ENCODE assay signal across 8 cellular contexts in genomic region chr6:145963216-145964068, GRCh38. TPM values are rescaled to one million over a fixed set of nuclear protein-coding genes. Genes with fewer than 3 reads are reported as not detected.
DNase-seq lines count a peak whose midpoint lies in the region; ATAC-seq and TF ChIP-seq lines count a peak whose summit lies in the region.

No MANE protein-coding gene starts in this region.

- no peak for TF ChIP-seq POLR2A in vagina (IDR thresholded peaks at IDR 0.05)

- intact Hi-C loops in left ventricle myocardium superior (cut with micrococcal nuclease) = loop anchor here (10.0 kb wide), 1 partner anchor 149 kb away; the partner anchor contains the start of gene FBXO30
- intact Hi-C loops in vagina (cut with DNase I) = no loop called here

- peak overlapping the region; percentile 77 to 92 (median 84) for H3K27ac ChIP-seq in BLaER1 treated with 17β-estradiol and CSF1 and Interleukin-3, amounts not matched to agents 10 nM and 100 nM
- H3K27ac ChIP-seq in RWPE2 (ENCODE audit: poor library complexity, severe bottlenecking) (peak overlapping the region; percentile 35), vagina (peak overlapping the region; percentile 92)

- peaks cover 0 to 37% (median 18%) of the 10 kb centered on the region in 11 experiments; a peak in 13 of 22 replicates for H4K20me1 ChIP-seq in BLaER1 treated with 17β-estradiol and CSF1 and Interleukin-3, amounts not matched to agents 10 nM and 100 nM

- H3K4me2 ChIP-seq in BLaER1 treated with 17β-estradiol and CSF1 and Interleukin-3, amounts not matched to agents 10 nM and 100 nM = peak overlapping the region; percentile 77 to 89 (median 82)

- H3K36me3 ChIP-seq in BLaER1 treated with 17β-estradiol and CSF1 and Interleukin-3, amounts not matched to agents 10 nM and 100 nM = peaks cover 0 to 24% (median 10%) of the 10 kb centered on the region in 11 experiments; a peak in 9 of 22 replicates
- H3K36me3 ChIP-seq in RWPE2 (ENCODE audit: low read depth) (peaks cover 4% of the 10 kb centered on the region), adipocyte (ENCODE audit: control insufficient read depth, insufficient read depth, low read length, severe bottlenecking) (no peaks in the 10 kb centered on the region), vagina (no peaks in the 10 kb centered on the region)

- H3K9me3 ChIP-seq in BLaER1 treated with 17β-estradiol and CSF1 and Interleukin-3, amounts not matched to agents 10 nM and 100 nM (replicated peaks in 1 of 11) = no peaks in the 10 kb centered on the region
- H3K9me3 ChIP-seq in RWPE2 (ENCODE audit: severe bottlenecking) (peaks cover 2% of the 10 kb centered on the region), adipocyte (ENCODE audit: control insufficient read depth, low read length) (no peaks in the 10 kb centered on the region), vagina (no peaks in the 10 kb centered on the region)

- H3K4me1 ChIP-seq in BLaER1 treated with 17β-estradiol and CSF1 and Interleukin-3, amounts not matched to agents 10 nM and 100 nM = peaks cover 15 to 34% (median 23%) of the 10 kb centered on the region in 10 experiments
- H3K4me1 ChIP-seq in RWPE2 (ENCODE audit: insufficient read depth, poor library complexity, severe bottlenecking) = peaks cover 11% of the 10 kb centered on the region
- H3K4me1 ChIP-seq in adipocyte (ENCODE audit: control insufficient read depth, insufficient read depth, low read length) = peaks cover 43% of the 10 kb centered on the region
- peaks cover 38% of the 10 kb centered on the region for H3K4me1 ChIP-seq in vagina

- TF ChIP-seq CTCF in RWPE2 (IDR thresholded peaks at IDR 0.05; ENCODE audit: poor library complexity, severe bottlenecking) = no peak
- TF ChIP-seq CTCF in vagina (IDR thresholded peaks at IDR 0.05) = no peak

- peak overlapping the region; percentile 82 to 94 (median 89) for H3K9ac ChIP-seq in BLaER1 treated with 17β-estradiol and CSF1 and Interleukin-3, amounts not matched to agents 10 nM and 100 nM
- H3K9ac ChIP-seq in adipocyte (ENCODE audit: low read length) = peak overlapping the region; percentile 97

- peak; percentile 42 for DNase-seq in RWPE2 (ENCODE audit: low spot score)
- peak; percentile 82 for DNase-seq in adipocyte (ENCODE audit: low read depth)
- peak; percentile 67 for DNase-seq in left ventricle myocardium superior
- peak; percentile 13 for DNase-seq in pulmonary artery endothelial cell (ENCODE audit: low read depth, low spot score)
- peak in 1 of 2 donors; percentile 88 for DNase-seq in vagina (ENCODE audit: extremely low spot score in 2 of 2)

- H3K4me3 ChIP-seq in BLaER1 treated with 17β-estradiol and CSF1 and Interleukin-3, amounts not matched to agents 10 nM and 100 nM = peak overlapping the region; percentile 69 to 82 (median 78)
- H3K4me3 ChIP-seq in RWPE2 (ENCODE audit: severe bottlenecking) (peak overlapping the region; percentile 74), adipocyte (ENCODE audit: low read length) (peak overlapping the region; percentile 97), vagina (peak overlapping the region; percentile 91 to 97)

- no peaks in the 10 kb centered on the region for H3K27me3 ChIP-seq in BLaER1 treated with 17β-estradiol and CSF1 and Interleukin-3, amounts not matched to agents 10 nM and 100 nM
- no peaks in the 10 kb centered on the region for H3K27me3 ChIP-seq in RWPE2 (ENCODE audit: insufficient read depth, poor library complexity, severe bottlenecking)
- no peaks in the 10 kb centered on the region for H3K27me3 ChIP-seq in adipocyte (replicated peaks; ENCODE audit: control insufficient read depth, insufficient read depth, low read length)
- H3K27me3 ChIP-seq in vagina = no peaks in the 10 kb centered on the region

- ATAC-seq in GM19397 (IDR thresholded peaks at IDR 0.05; ENCODE audit: unreplicated experiment) (peak; percentile 26), HG03565 (IDR thresholded peaks at IDR 0.05; ENCODE audit: unreplicated experiment) (peak; percentile 15), RWPE2 (ENCODE audit: low read depth) (peak; percentile 47), left ventricle myocardium superior (peak; percentile 60)

RNA-seq across cellular contexts. Expression of gene SHPRH, which starts 0.7 kb away (rescaled TPM):
- 11.2 TPM for total RNA-seq in left ventricle myocardium superior
- total RNA-seq in pulmonary artery endothelial cell = 14.7 and 14.8 TPM in 2 replicates
- total RNA-seq in vagina = 36.1 TPM

Comparison
In these comparisons a context has a peak if more than half of its experiments do, and no peak if none do; other contexts are left out.
1. H3K27ac ChIP-seq: peak in every context shown above with its lines; median percentile 92 in vagina; 84 in BLaER1 treated with 17β-estradiol and CSF1 and Interleukin-3, amounts not matched to agents 10 nM and 100 nM; 35 in RWPE2.